25 cellular contexts compared by ENCODE assay signal in the genomic region with DNA sequence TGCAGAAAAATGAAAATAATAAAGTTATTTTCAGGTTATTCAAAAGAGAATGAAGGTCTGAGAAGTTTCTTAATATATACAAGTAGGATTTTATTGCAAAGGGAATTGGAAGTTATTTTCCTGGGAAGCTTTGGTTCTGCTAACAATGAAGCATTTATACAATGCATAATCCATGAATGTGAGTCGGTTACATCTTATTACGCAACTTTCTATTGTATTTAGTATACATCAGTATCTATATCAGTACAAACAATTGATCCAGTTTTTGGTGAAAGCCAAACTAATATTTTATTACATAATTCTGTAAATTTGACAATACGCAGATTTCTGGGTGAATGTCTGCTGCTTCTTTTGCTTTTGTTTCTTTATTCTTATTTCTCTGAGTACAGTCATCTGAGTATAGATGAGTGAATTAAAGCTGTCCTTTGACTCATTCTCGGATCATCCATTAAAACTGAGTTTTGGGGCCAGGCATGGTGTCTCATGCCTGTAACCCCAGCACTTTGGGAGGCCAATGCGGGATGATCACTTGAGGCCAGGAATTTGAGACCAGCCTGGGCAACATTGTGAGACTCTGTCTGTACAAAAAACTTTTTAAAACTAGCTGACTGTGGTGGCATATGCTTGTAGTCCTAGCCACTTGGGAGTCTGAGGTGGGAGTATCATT.
DNase-seq lines count a peak whose midpoint lies in the region; ATAC-seq, FAIRE-seq and TF ChIP-seq lines count a peak whose summit lies in the region.
"Had no signal": no experiment of that assay in that cellular context is flagged by ENCODE, and none has a peak within 500 bp of the region (broad histone marks: within the 10 kb centered on the region; RNA-seq: fewer than 3 reads in every experiment).

No MANE protein-coding gene starts in this region.

- H2AFZ ChIP-seq in OCI-LY3 (ENCODE audit: low read depth, low read length) (no peak overlapping the region), K562 (ENCODE audit: low read depth, low read length) (no peak overlapping the region), mesenchymal stem cell (ENCODE audit: low read depth, low read length) (no peak overlapping the region)

- H3K36me3 ChIP-seq in OCI-LY3 (replicated peaks; ENCODE audit: low read depth, low read length) (no peaks in the 10 kb centered on the region), K562 (ENCODE audit: control insufficient read depth, insufficient read depth, low read length) (no peaks in the 10 kb centered on the region), mesenchymal stem cell (ENCODE audit: control insufficient read depth in 1 of 2, insufficient read depth in 2 of 2, low read depth in 1 of 2, low read length in 2 of 2) (no peaks in the 10 kb centered on the region), stomach (no peaks in the 10 kb centered on the region)
- H3K36me3 ChIP-seq: left lung, thoracic aorta, uterus had no signal

- no peak overlapping the region for H3K4ac ChIP-seq in mesenchymal stem cell (ENCODE audit: low read depth in 1 of 2, low read length in 2 of 2)

- no peak for ATAC-seq in K562
- ATAC-seq: activated CD8-positive, alpha-beta memory T cell treated with anti-CD3 and anti-CD28 coated beads, Interleukin-2, amount 10 ng/mL, durations not matched to agents 7 days and 5 days; left lung; naive thymus-derived CD4-positive, alpha-beta T cell had no signal

- H3K18ac ChIP-seq in mesenchymal stem cell (ENCODE audit: low read depth in 1 of 2, low read length in 2 of 2), result no peak overlapping the region

- H3K4me1 Mint-ChIP-seq in activated CD4-positive, alpha-beta T cell treated with anti-CD3 and anti-CD28 coated beads, Interleukin-2, amount 10 ng/mL, durations not matched to agents 7 days and 5 days, result no peaks in the 10 kb centered on the region
- H3K4me1 Mint-ChIP-seq: activated CD8-positive, alpha-beta memory T cell treated with anti-CD3 and anti-CD28 coated beads, Interleukin-2, amount 10 ng/mL, durations not matched to agents 7 days and 5 days; activated naive CD4-positive, alpha-beta T cell treated with anti-CD3 and anti-CD28 coated beads, Interleukin-2, amount 10 ng/mL, durations not matched to agents 7 days and 5 days; naive thymus-derived CD4-positive, alpha-beta T cell had no signal

- no peaks in the 10 kb centered on the region for H3K79me1 ChIP-seq in mesenchymal stem cell (replicated peaks; ENCODE audit: low read length, poor library complexity, severe bottlenecking)

- no peaks in the 10 kb centered on the region for H4K20me1 ChIP-seq in OCI-LY3 (ENCODE audit: insufficient read depth, low read length)
- no peaks in the 10 kb centered on the region for H4K20me1 ChIP-seq in K562 (replicated peaks; ENCODE audit: control insufficient read depth, insufficient read depth, low read length)

- no peak for FAIRE-seq in K562 (lab: Jason Lieb, UNC)
- FAIRE-seq: endothelial cell of umbilical vein had no signal

- no peak overlapping the region for H2AK5ac ChIP-seq in mesenchymal stem cell (ENCODE audit: low read length, severe bottlenecking)

- H3K27me3 ChIP-seq in OCI-LY3 (ENCODE audit: low read depth, low read length) (no peaks in the 10 kb centered on the region), K562 (ENCODE audit: control insufficient read depth in 2 of 2, insufficient read depth in 2 of 2, low read length in 2 of 2) (no peaks in the 10 kb centered on the region), mesenchymal stem cell (ENCODE audit: control insufficient read depth in 1 of 2, insufficient read depth in 1 of 2, low read length in 2 of 2) (no peaks in the 10 kb centered on the region), stomach (no peaks in the 10 kb centered on the region)
- H3K27me3 ChIP-seq: left lung, uterus had no signal

- TF ChIP-seq RAD21 in K562 (CRISPR knock-in tag; conservative IDR thresholded peaks at IDR 0.05 in 1 of 2, IDR thresholded peaks at IDR 0.05 in 1 of 2), result no peak

- TF ChIP-seq EP300 in K562 (IDR thresholded peaks at IDR 0.05; ENCODE audit: low read length), result no peak
- TF ChIP-seq EP300 in stomach (IDR thresholded peaks at IDR 0.05), result no peak

- H2BK15ac ChIP-seq in mesenchymal stem cell (ENCODE audit: low read depth, poor library complexity, severe bottlenecking), result no peak overlapping the region

- no peaks in the 10 kb centered on the region for H3K27me3 Mint-ChIP-seq in activated CD4-positive, alpha-beta T cell treated with anti-CD3 and anti-CD28 coated beads, Interleukin-2, amount 10 ng/mL, durations not matched to agents 7 days and 5 days
- H3K27me3 Mint-ChIP-seq: activated CD8-positive, alpha-beta memory T cell treated with anti-CD3 and anti-CD28 coated beads, Interleukin-2, amount 10 ng/mL, durations not matched to agents 7 days and 5 days; activated naive CD4-positive, alpha-beta T cell treated with anti-CD3 and anti-CD28 coated beads, Interleukin-2, amount 10 ng/mL, durations not matched to agents 7 days and 5 days had no signal

- CTCF ChIA-PET in K562 (lab: Yijun Ruan, JAX; ENCODE audit: low intra/inter-chr PET ratio), result no interaction called here
- CTCF ChIA-PET in activated CD4-positive, alpha-beta T cell treated with anti-CD3 and anti-CD28 coated beads, Interleukin-2, amount 10 ng/mL, durations not matched to agents 7 days and 5 days (lab: Charles Lee), result no interaction called here

- DNase-seq in ELR (ENCODE audit: low read depth) (peak; percentile 83), K562 (ENCODE audit: extremely low read depth in 1 of 4, low spot score in 3 of 4) (no peak), mesenchymal stem cell (no peak), stomach (no peak), cortex of kidney (lab: John Stamatoyannopoulos, UW) (no peak), middle frontal gyrus (ENCODE audit: extremely low spot score, low spot score) (no peak)
- DNase-seq in activated CD4-positive, alpha-beta T cell treated with anti-CD3 and anti-CD28 coated beads, Interleukin-2, amount 10 ng/mL, durations not matched to agents 7 days and 5 days, result no peak
- DNase-seq: activated CD4-positive, alpha-beta T cell treated with anti-CD3 and anti-CD28 coated beads for 48 hours; activated CD8-positive, alpha-beta memory T cell treated with anti-CD3 and anti-CD28 coated beads, Interleukin-2, amount 10 ng/mL, durations not matched to agents 7 days and 5 days; activated naive CD4-positive, alpha-beta T cell treated with anti-CD3 and anti-CD28 coated beads, Interleukin-2, amount 10 ng/mL, durations not matched to agents 7 days and 5 days; caudate nucleus; foreskin melanocyte; left lung; naive thymus-derived CD4-positive, alpha-beta T cell; NCI-H187; NCI-H526 treated with DMSO at 0.1 percent for 48 hours; nucleus accumbens; stimulated activated CD4-positive, alpha-beta T cell treated with anti-CD3 and anti-CD28 coated beads, Interleukin-2, amount 100 ng/mL, for 24 hours; uterus had no signal

- H3K27ac ChIP-seq in OCI-LY3 (ENCODE audit: low read length) (no peak overlapping the region), K562 (ENCODE audit: extremely low read depth, low read depth, low read length) (no peak overlapping the region), mesenchymal stem cell (ENCODE audit: low read length, poor library complexity, severe bottlenecking) (no peak overlapping the region), stomach (no peak overlapping the region)
- H3K27ac ChIP-seq: C4-2B, left lung, thoracic aorta, uterus, VCaP had no signal

- in situ Hi-C loops in K562 (cut with MboI), result no loop called here

- BruUV-seq in K562 (replicated peaks; lab: Mats Ljungman, UMichigan), result no TSS peak

- no peak for TF ChIP-seq POLR2A in K562 (conservative IDR thresholded peaks at IDR 0.05)
- no peak for TF ChIP-seq POLR2A in stomach (IDR thresholded peaks at IDR 0.05)

- H3K9me1 ChIP-seq in K562 (ENCODE audit: control insufficient read depth, insufficient read depth, low read length), result no peaks in the 10 kb centered on the region

- no peak overlapping the region for H3K4me3 Mint-ChIP-seq in activated CD4-positive, alpha-beta T cell treated with anti-CD3 and anti-CD28 coated beads, Interleukin-2, amount 10 ng/mL, durations not matched to agents 7 days and 5 days
- H3K4me3 Mint-ChIP-seq: activated CD8-positive, alpha-beta memory T cell treated with anti-CD3 and anti-CD28 coated beads, Interleukin-2, amount 10 ng/mL, durations not matched to agents 7 days and 5 days; activated naive CD4-positive, alpha-beta T cell treated with anti-CD3 and anti-CD28 coated beads, Interleukin-2, amount 10 ng/mL, durations not matched to agents 7 days and 5 days; naive thymus-derived CD4-positive, alpha-beta T cell had no signal

- H3K36me3 Mint-ChIP-seq in activated CD4-positive, alpha-beta T cell treated with anti-CD3 and anti-CD28 coated beads, Interleukin-2, amount 10 ng/mL, durations not matched to agents 7 days and 5 days (ENCODE audit: low read depth), result no peaks in the 10 kb centered on the region
- H3K36me3 Mint-ChIP-seq: activated CD8-positive, alpha-beta memory T cell treated with anti-CD3 and anti-CD28 coated beads, Interleukin-2, amount 10 ng/mL, durations not matched to agents 7 days and 5 days; activated naive CD4-positive, alpha-beta T cell treated with anti-CD3 and anti-CD28 coated beads, Interleukin-2, amount 10 ng/mL, durations not matched to agents 7 days and 5 days; naive thymus-derived CD4-positive, alpha-beta T cell had no signal

- no peak overlapping the region for H3K4me3 ChIP-seq in OCI-LY3 (ENCODE audit: low read length)
- H3K4me3 ChIP-seq in K562, result no peak overlapping the region
- H3K4me3 ChIP-seq in mesenchymal stem cell (ENCODE audit: insufficient read depth in 1 of 2, low read depth in 1 of 2, low read length in 2 of 2), result no peak overlapping the region
- no peak overlapping the region for H3K4me3 ChIP-seq in stomach
- H3K4me3 ChIP-seq: left lung, smooth muscle cell, thoracic aorta, uterus had no signal

- H4K91ac ChIP-seq in mesenchymal stem cell (ENCODE audit: low read length), result no peak overlapping the region

- no peak overlapping the region for H2BK120ac ChIP-seq in mesenchymal stem cell (ENCODE audit: low read depth, low read length)

- H3K4me1 ChIP-seq in OCI-LY3 (ENCODE audit: low read length) (peaks cover 15% of the 10 kb centered on the region), K562 (replicated peaks in 1 of 2; ENCODE audit: control insufficient read depth in 2 of 2, insufficient read depth in 2 of 2, low read length in 2 of 2) (no peaks in the 10 kb centered on the region), mesenchymal stem cell (ENCODE audit: control insufficient read depth, insufficient read depth, low read depth, low read length) (no peaks in the 10 kb centered on the region), stomach (no peaks in the 10 kb centered on the region)
- H3K4me1 ChIP-seq: left lung, uterus had no signal

- H3K79me2 ChIP-seq in OCI-LY3 (ENCODE audit: low read length) (no peaks in the 10 kb centered on the region), K562 (ENCODE audit: control insufficient read depth, insufficient read depth, low read length) (no peaks in the 10 kb centered on the region)

- POLR2A ChIA-PET in K562 (lab: Yijun Ruan, JAX), result no interaction called here
- POLR2A ChIA-PET in activated CD4-positive, alpha-beta T cell treated with anti-CD3 and anti-CD28 coated beads, Interleukin-2, amount 10 ng/mL, durations not matched to agents 7 days and 5 days (lab: Charles Lee), result no interaction called here

- H3K9ac ChIP-seq in OCI-LY3 (ENCODE audit: low read length) (no peak overlapping the region), K562 (ENCODE audit: insufficient read depth in 1 of 2, low read depth in 2 of 2, low read length in 2 of 2) (no peak overlapping the region), mesenchymal stem cell (ENCODE audit: low read length) (peak overlapping the region; percentile 23)

- WGBS in K562 (ENCODE audit: insufficient coverage, low coverage, missing lambda C conversion rate), result 58% methylated on average over 4 of the region's 5 CpGs
- 86% methylated on average over 2 of the region's 5 CpGs for WGBS in mesenchymal stem cell
- WGBS in stomach, 5 donors, result 86 to 92% (median 87%) methylated on average over 5 of the region's 5 CpGs

- no peak overlapping the region for H2BK5ac ChIP-seq in mesenchymal stem cell (ENCODE audit: low read depth, low read length, poor library complexity, severe bottlenecking)

- H3K9me3 ChIP-seq in OCI-LY3 (ENCODE audit: insufficient read depth, low read length) (no peaks in the 10 kb centered on the region), K562 (replicated peaks; ENCODE audit: control insufficient read depth, insufficient read depth, low read depth, low read length) (no peaks in the 10 kb centered on the region), mesenchymal stem cell (ENCODE audit: control insufficient read depth, low read length) (no peaks in the 10 kb centered on the region), stomach (no peaks in the 10 kb centered on the region)
- H3K9me3 ChIP-seq: left lung, thoracic aorta, uterus had no signal

- no peak overlapping the region for H3K14ac ChIP-seq in mesenchymal stem cell (ENCODE audit: low read length in 2 of 2)

- no peak overlapping the region for H3K23ac ChIP-seq in mesenchymal stem cell (ENCODE audit: low read length in 2 of 2)

- no peak overlapping the region for H4K8ac ChIP-seq in mesenchymal stem cell (ENCODE audit: low read length)

- H3K27ac Mint-ChIP-seq in activated CD4-positive, alpha-beta T cell treated with anti-CD3 and anti-CD28 coated beads, Interleukin-2, amount 10 ng/mL, durations not matched to agents 7 days and 5 days, result no peak overlapping the region
- H3K27ac Mint-ChIP-seq: activated CD8-positive, alpha-beta memory T cell treated with anti-CD3 and anti-CD28 coated beads, Interleukin-2, amount 10 ng/mL, durations not matched to agents 7 days and 5 days; activated naive CD4-positive, alpha-beta T cell treated with anti-CD3 and anti-CD28 coated beads, Interleukin-2, amount 10 ng/mL, durations not matched to agents 7 days and 5 days had no signal

- no peak overlapping the region for H2BK12ac ChIP-seq in mesenchymal stem cell (ENCODE audit: low read length in 2 of 2)

- H3K4me2 ChIP-seq in OCI-LY3 (ENCODE audit: low read length), result peak overlapping the region; percentile 13; the same call in 1 of the 2 replicates
- no peak overlapping the region for H3K4me2 ChIP-seq in K562 (ENCODE audit: insufficient read depth, low read length)
- H3K4me2 ChIP-seq in mesenchymal stem cell (ENCODE audit: low read length, poor library complexity, severe bottlenecking), result no peak overlapping the region
- H3K4me2 ChIP-seq: smooth muscle cell had no signal

- H3K9me3 Mint-ChIP-seq in activated CD4-positive, alpha-beta T cell treated with anti-CD3 and anti-CD28 coated beads, Interleukin-2, amount 10 ng/mL, durations not matched to agents 7 days and 5 days, result no peaks in the 10 kb centered on the region
- H3K9me3 Mint-ChIP-seq: activated naive CD4-positive, alpha-beta T cell treated with anti-CD3 and anti-CD28 coated beads, Interleukin-2, amount 10 ng/mL, durations not matched to agents 7 days and 5 days had no signal

- no peak for TF ChIP-seq CTCF in OCI-LY3 (IDR thresholded peaks at IDR 0.05; ENCODE audit: low read depth, low read length)
- no peak for TF ChIP-seq CTCF in K562 (IDR thresholded peaks at IDR 0.05 in 2 of 3, conservative IDR thresholded peaks at IDR 0.05 in 1 of 3; ENCODE audit: insufficient read depth in 2 of 3, low read depth in 1 of 3, low read length in 3 of 3)
- TF ChIP-seq CTCF in stomach (IDR thresholded peaks at IDR 0.05), result no peak

- intact Hi-C loops in K562 (cut with micrococcal nuclease), result no loop called here
- intact Hi-C loops in stomach (cut with DNase I; ENCODE audit: low total_unique reads), result no loop called here
